16 cellular contexts compared by ENCODE assay signal in genomic region chr19:5926641-5927438, GRCh38. TPM values are rescaled to one million over a fixed set of nuclear protein-coding genes. Genes with fewer than 3 reads are reported as not detected.
DNase-seq lines count a peak whose midpoint lies in the region; ATAC-seq and TF ChIP-seq lines count a peak whose summit lies in the region.
"Had no signal": no experiment of that assay in that cellular context is flagged by ENCODE, and none has a peak within 500 bp of the region (broad histone marks: within the 10 kb centered on the region; RNA-seq: fewer than 3 reads in every experiment).

No MANE protein-coding gene starts in this region.

- H3K36me3 Mint-ChIP-seq in osteocyte (ENCODE audit: unreplicated experiment) = peaks cover 40% of the 10 kb centered on the region

- H3K4me3 ChIP-seq in AG04450 (ENCODE audit: low read depth, low read length) = no peak overlapping the region
- H3K4me3 ChIP-seq: A549, upper lobe of right lung had no signal

- H3K9me3 Mint-ChIP-seq in osteocyte (ENCODE audit: unreplicated experiment) = no peaks in the 10 kb centered on the region
- H3K9me3 Mint-ChIP-seq: memory B cell had no signal

- no peak overlapping the region for H3K4me3 Mint-ChIP-seq in osteocyte (ENCODE audit: unreplicated experiment)
- H3K4me3 Mint-ChIP-seq: memory B cell had no signal

- H3K27ac ChIP-seq in AG04450 (ENCODE audit: low read depth, low read length) = peak overlapping the region; percentile 31
- H3K27ac ChIP-seq: A549, upper lobe of right lung had no signal

- DNase-seq in AG04450 (ENCODE audit: low read depth, low spot score) (no peak), T1000 (lab: John Stamatoyannopoulos, UW) (peak; percentile 72), Right ventricle myocardium inferior (ENCODE audit: missing footprints) (no peak), osteocyte (ENCODE audit: extremely low spot score, unreplicated experiment) (no peak), iPS-NIHi7 (ENCODE audit: extremely low spot score) (no peak), mesenteric fat pad (ENCODE audit: low spot score) (no peak), amniotic stem cell (lab: John Stamatoyannopoulos, UW) (no peak)
- DNase-seq: activated CD4-positive, alpha-beta T cell treated with anti-CD3 and anti-CD28 coated beads for 4 hours; activated naive CD4-positive, alpha-beta T cell treated with anti-CD3 and anti-CD28 coated beads, Interleukin-2, amount 50 U/mL, for 16 hours; NCI-H187; RPMI8226; upper lobe of right lung had no signal

- POLR2A ChIA-PET in AG04450 (lab: Yijun Ruan, JAX) = no interaction called here

- H3K9me3 ChIP-seq in AG04450 (ENCODE audit: control insufficient read depth, insufficient read depth, low read length) = no peaks in the 10 kb centered on the region; the same call in 1 of the 2 replicates
- H3K9me3 ChIP-seq: A549, upper lobe of right lung had no signal

- intact Hi-C loops in Right ventricle myocardium inferior (cut with DNase I) = no loop called here

- H3K4me1 Mint-ChIP-seq in osteocyte (ENCODE audit: unreplicated experiment) = peaks cover 13% of the 10 kb centered on the region

- CTCF ChIA-PET in AG04450 (lab: Charles Lee) = no interaction called here

- no peaks in the 10 kb centered on the region for H3K27me3 ChIP-seq in AG04450 (ENCODE audit: control insufficient read depth, insufficient read depth, low read length)
- H3K27me3 ChIP-seq: upper lobe of right lung had no signal

- ATAC-seq in Right ventricle myocardium inferior (peak; percentile 87), HG02759 (IDR thresholded peaks at IDR 0.05; ENCODE audit: unreplicated experiment) (no peak)
- ATAC-seq: upper lobe of right lung had no signal

- H3K27me3 Mint-ChIP-seq in osteocyte (ENCODE audit: unreplicated experiment) = no peaks in the 10 kb centered on the region
- H3K27me3 Mint-ChIP-seq: memory B cell had no signal

- peak overlapping the region; percentile 82 for H3K27ac Mint-ChIP-seq in osteocyte (ENCODE audit: unreplicated experiment)
- H3K27ac Mint-ChIP-seq: memory B cell had no signal

- no peak for TF ChIP-seq CTCF in AG04450 (IDR thresholded peaks at IDR 0.05; ENCODE audit: low read depth, low read length)
- TF ChIP-seq CTCF in osteocyte (IDR thresholded peaks at IDR 0.05) = no peak

RNA-seq across cellular contexts. Expression of gene CAPS, which starts 12.8 kb away (rescaled TPM):
- 2.7 and 2.8 TPM in 2 replicates for polyA plus RNA-seq in AG04450 (2011; rRNA removed)
- polyA minus RNA-seq in AG04450 (2011; rRNA and poly(A)+ RNA removed) = 0.83 and 1.2 TPM in 2 replicates
- total RNA-seq in Right ventricle myocardium inferior (3.8 TPM), osteocyte (14.4 and 15.6 TPM in 2 replicates), mesenteric fat pad (4.4 TPM)

RNA-seq across cellular contexts. Expression of gene VMAC, which starts 22.2 kb away (rescaled TPM):
- 2.5 and 2.6 TPM in 2 replicates for polyA plus RNA-seq in AG04450 (2011; rRNA removed)
- polyA minus RNA-seq in AG04450 (2011; rRNA and poly(A)+ RNA removed) = 2.1 TPM in 2 replicates
- total RNA-seq in Right ventricle myocardium inferior = 1.6 TPM
- total RNA-seq in osteocyte = 10.0 and 10.7 TPM in 2 replicates
- total RNA-seq in mesenteric fat pad = 3.0 TPM

RNA-seq across cellular contexts. Expression of gene NDUFA11, which starts 23.2 kb away (rescaled TPM):
- polyA plus RNA-seq in AG04450 (2011; rRNA removed) = 168 and 272 TPM in 2 replicates
- 14.4 and 26.5 TPM in 2 replicates for polyA minus RNA-seq in AG04450 (2011; rRNA and poly(A)+ RNA removed)
- total RNA-seq in Right ventricle myocardium inferior = 571 TPM
- 253 and 259 TPM in 2 replicates for total RNA-seq in osteocyte
- 186 TPM for total RNA-seq in mesenteric fat pad

RNA-seq across cellular contexts. Expression of gene RANBP3, which starts 51.1 kb away (rescaled TPM):
- polyA plus RNA-seq in AG04450 (2011; rRNA removed) = 62.6 and 81.9 TPM in 2 replicates
- 45.8 and 76.4 TPM in 2 replicates for polyA minus RNA-seq in AG04450 (2011; rRNA and poly(A)+ RNA removed)
- total RNA-seq in Right ventricle myocardium inferior = 65.6 TPM
- total RNA-seq in osteocyte = 74.9 and 81.9 TPM in 2 replicates
- 56.7 TPM for total RNA-seq in mesenteric fat pad

RNA-seq across cellular contexts. Expression of gene FUT5, which starts 56.5 kb away (rescaled TPM):
- polyA plus RNA-seq in AG04450 (2011; rRNA removed) = not detected in 2 replicates
- not detected in 2 replicates for polyA minus RNA-seq in AG04450 (2011; rRNA and poly(A)+ RNA removed)
- total RNA-seq in Right ventricle myocardium inferior (not detected), osteocyte (not detected in 2 replicates), mesenteric fat pad (not detected)
- total RNA-seq: endothelial cell of umbilical vein, upper lobe of right lung had no signal
- polyA plus RNA-seq: endothelial cell of umbilical vein had no signal
